In genomic region chr10:44864637-44865288, GRCh38 we compare ENCODE assay signal across 8 cellular contexts. TPM values are rescaled to one million over a fixed set of nuclear protein-coding genes. Genes with fewer than 3 reads are reported as not detected.
A peak's percentile ranks its signal among the peaks of the same experiment; 100 is the strongest.
DNase-seq lines count a peak whose midpoint lies in the region; ATAC-seq, FAIRE-seq and TF ChIP-seq lines count a peak whose summit lies in the region.

No MANE protein-coding gene starts in this region.

- DNase-seq in DMS 273 treated with DMSO at 0.1 percent for 48 hours (lab: John Stamatoyannopoulos, UW): peak; percentile 56
- DNase-seq in RCC 7860 (ENCODE audit: low spot score): peak; percentile 65
- peak; percentile 75 for DNase-seq in activated T-helper 9 cell treated with anti-CD3 and anti-CD28 coated beads, Interleukin-2, amount 50 U/mL, for 16 hours (ENCODE audit: low read depth)
- DNase-seq in fibroblast of pulmonary artery (ENCODE audit: low read depth): peak; percentile 87
- DNase-seq in natural killer cell treated with Interleukin-12 subunit alpha and Interleukin-12 subunit beta and Interleukin-15 and Interleukin-18, amount 100 ng/mL, for 72 hours (ENCODE audit: low spot score): peak; percentile 84
- DNase-seq in stimulated activated naive CD4-positive, alpha-beta T cell (lab: John Stamatoyannopoulos, UW): peak; percentile 59 to 91 (median 74)

- peak; percentile 44 for FAIRE-seq in RCC 7860 (lab: Jason Lieb, UNC)

- peak overlapping the region; percentile 60 for H3K4me3 ChIP-seq in fibroblast of pulmonary artery (replicated peaks; ENCODE audit: low read depth, low read length)

- TF ChIP-seq CTCF in fibroblast of pulmonary artery (IDR thresholded peaks at IDR 0.05; ENCODE audit: low read length, missing control alignments): peak; percentile 92

- H3K36me3 Mint-ChIP-seq in IgD-negative memory B cell: no peaks in the 10 kb centered on the region
- H3K36me3 Mint-ChIP-seq in natural killer cell treated with Interleukin-12 subunit alpha and Interleukin-12 subunit beta and Interleukin-15 and Interleukin-18, amount 100 ng/mL, for 72 hours: no peaks in the 10 kb centered on the region

- peak overlapping the region in 2 of 3 donors; percentile 53 to 78 for H3K27ac Mint-ChIP-seq in IgD-negative memory B cell
- no peak overlapping the region for H3K27ac Mint-ChIP-seq in natural killer cell treated with Interleukin-12 subunit alpha and Interleukin-12 subunit beta and Interleukin-15 and Interleukin-18, amount 100 ng/mL, for 72 hours

- H3K9me3 Mint-ChIP-seq in IgD-negative memory B cell: no peaks in the 10 kb centered on the region
- no peaks in the 10 kb centered on the region for H3K9me3 Mint-ChIP-seq in natural killer cell treated with Interleukin-12 subunit alpha and Interleukin-12 subunit beta and Interleukin-15 and Interleukin-18, amount 100 ng/mL, for 72 hours

- H3K4me3 Mint-ChIP-seq in IgD-negative memory B cell: peak overlapping the region; percentile 82 to 91 (median 86)
- peak overlapping the region; percentile 92 for H3K4me3 Mint-ChIP-seq in natural killer cell treated with Interleukin-12 subunit alpha and Interleukin-12 subunit beta and Interleukin-15 and Interleukin-18, amount 100 ng/mL, for 72 hours

- H3K4me1 Mint-ChIP-seq in IgD-negative memory B cell: peaks cover 4 to 14% (median 13%) of the 10 kb centered on the region in 3 donors
- H3K4me1 Mint-ChIP-seq in natural killer cell treated with Interleukin-12 subunit alpha and Interleukin-12 subunit beta and Interleukin-15 and Interleukin-18, amount 100 ng/mL, for 72 hours (ENCODE audit: low read depth in 2 of 2): peaks cover 9 to 13% of the 10 kb centered on the region in 2 donors

- peak; percentile 80 for ATAC-seq in GM21576 (IDR thresholded peaks at IDR 0.05; ENCODE audit: unreplicated experiment)
- ATAC-seq in natural killer cell treated with Interleukin-12 subunit alpha and Interleukin-12 subunit beta and Interleukin-15 and Interleukin-18, amount 100 ng/mL, for 72 hours: peak; percentile 87 to 88

- H3K27me3 Mint-ChIP-seq in IgD-negative memory B cell: peaks cover 33% of the 10 kb centered on the region
- peaks cover 44 to 69% of the 10 kb centered on the region in 2 donors for H3K27me3 Mint-ChIP-seq in natural killer cell treated with Interleukin-12 subunit alpha and Interleukin-12 subunit beta and Interleukin-15 and Interleukin-18, amount 100 ng/mL, for 72 hours

RNA-seq across cellular contexts. Expression of gene TMEM72, which starts 46.4 kb away (rescaled TPM):
- not detected for polyA plus RNA-seq in IgD-negative memory B cell
- total RNA-seq in natural killer cell treated with Interleukin-12 subunit alpha and Interleukin-12 subunit beta and Interleukin-15 and Interleukin-18, amount 100 ng/mL, for 72 hours: not detected

Comparison
In these comparisons a context has a peak if more than half of its experiments do, and no peak if none do; other contexts are left out.
1. Peak in every context shown above with its lines: DNase-seq, ATAC-seq and H3K4me3 ChIP-seq.
2. H3K27ac Mint-ChIP-seq: peak in IgD-negative memory B cell (2 of 3); none in natural killer cell treated with Interleukin-12 subunit alpha and Interleukin-12 subunit beta and Interleukin-15 and Interleukin-18, amount 100 ng/mL, for 72 hours (0 of 2).